Comparison of ENCODE assay signal across 8 cellular contexts in genomic region chr11:118689852-118690552, GRCh38. TPM values are rescaled to one million over a fixed set of nuclear protein-coding genes. Genes with fewer than 3 reads are reported as not detected.
DNase-seq lines count a peak whose midpoint lies in the region; ATAC-seq and TF ChIP-seq lines count a peak whose summit lies in the region.

No MANE protein-coding gene starts in this region.

- no peaks in the 10 kb centered on the region for H3K27me3 ChIP-seq in ascending aorta
- no peaks in the 10 kb centered on the region for H3K27me3 ChIP-seq in right cardiac atrium (ENCODE audit: control insufficient read depth, insufficient read depth)

- intact Hi-C loops in ascending aorta (cut with DNase I) (loop anchor here (1.0 to 5.0 kb wide), 7 partner anchors 62 to 266 kb away; partner anchors contain the start of gene UPK2), right cardiac atrium (cut with DNase I) (loop anchor here (5.0 to 10.0 kb wide), 4 partner anchors 95 to 267 kb away; partner anchors contain the start of gene UPK2 (in 4 of the 4))

- H3K27ac ChIP-seq in ascending aorta = peak overlapping the region; percentile 67 to 72
- H3K27ac ChIP-seq in right cardiac atrium (ENCODE audit: low read length) = no peak overlapping the region
- H3K27ac ChIP-seq in urinary bladder (ENCODE audit: low read depth) = no peak overlapping the region

- H3K9me3 ChIP-seq in ascending aorta = no peaks in the 10 kb centered on the region
- no peaks in the 10 kb centered on the region for H3K9me3 ChIP-seq in right cardiac atrium (ENCODE audit: control insufficient read depth, low read length)

- 0 out of 2 replicates have a peak overlapping the region, but pooled peaks have one; percentile 15 for H3K4me3 ChIP-seq in GM12864 (ENCODE audit: low read depth, low read length)
- H3K4me3 ChIP-seq in ascending aorta = peak overlapping the region; percentile 44 to 50
- H3K4me3 ChIP-seq in right cardiac atrium (ENCODE audit: low read length) = no peak overlapping the region
- H3K4me3 ChIP-seq in urinary bladder (ENCODE audit: low read depth, low read length) = peak overlapping the region; percentile 25

- H3K4me1 ChIP-seq in ascending aorta (peaks cover 3 to 7% of the 10 kb centered on the region in 2 donors), right cardiac atrium (ENCODE audit: control insufficient read depth, insufficient read depth, low read length) (no peaks in the 10 kb centered on the region), urinary bladder (ENCODE audit: insufficient read depth) (no peaks in the 10 kb centered on the region)

- 5% methylated on average over 30 of the region's 30 CpGs for WGBS in right cardiac atrium
- WGBS in urinary bladder = 7% methylated on average over 30 of the region's 30 CpGs

- TF ChIP-seq CTCF in GM12864 (IDR thresholded peaks at IDR 0.05; ENCODE audit: low read depth, low read length, missing control alignments) (peak; percentile 90), ascending aorta (IDR thresholded peaks at IDR 0.05) (peak; percentile 76 to 89 (median 86))

- no peak for DNase-seq in GM12864 (ENCODE audit: low read depth)
- DNase-seq in NCI-H146 treated with DMSO at 0.1 percent for 48 hours (lab: John Stamatoyannopoulos, UW; ENCODE audit: unreplicated experiment) = peak; percentile 84
- peak; percentile 54 to 88 (median 73) for DNase-seq in T-helper 2 cell
- peak; percentile 76 to 90 for DNase-seq in ascending aorta (ENCODE audit: low spot score in 2 of 2)
- DNase-seq in right cardiac atrium = peak; percentile 85 to 99 (median 99)
- DNase-seq in pulmonary artery endothelial cell (ENCODE audit: low read depth, low spot score) = peak; percentile 61

- ATAC-seq in HG02798 (IDR thresholded peaks at IDR 0.05; ENCODE audit: poor library complexity, unreplicated experiment) = peak; percentile 78
- peak; percentile 95 to 97 for ATAC-seq in right cardiac atrium

- H3K36me3 ChIP-seq in ascending aorta = no peaks in the 10 kb centered on the region
- no peaks in the 10 kb centered on the region for H3K36me3 ChIP-seq in urinary bladder (ENCODE audit: insufficient read depth)

RNA-seq across cellular contexts. Expression of gene TREH, which starts 10.6 kb away (rescaled TPM):
- total RNA-seq in ascending aorta = not detected
- not detected for total RNA-seq in right cardiac atrium
- 1.2 TPM for polyA plus RNA-seq in right cardiac atrium
- total RNA-seq in pulmonary artery endothelial cell = not detected in 2 replicates
- not detected for total RNA-seq in urinary bladder
- 1.0 TPM for polyA plus RNA-seq in urinary bladder

Comparison
In these comparisons a context has a peak if more than half of its experiments do, and no peak if none do; other contexts are left out.
1. H3K27ac ChIP-seq: peak in ascending aorta (2 of 2); none in right cardiac atrium (single experiment) and urinary bladder (single experiment).